8 cellular contexts compared by ENCODE assay signal in the genomic region with DNA sequence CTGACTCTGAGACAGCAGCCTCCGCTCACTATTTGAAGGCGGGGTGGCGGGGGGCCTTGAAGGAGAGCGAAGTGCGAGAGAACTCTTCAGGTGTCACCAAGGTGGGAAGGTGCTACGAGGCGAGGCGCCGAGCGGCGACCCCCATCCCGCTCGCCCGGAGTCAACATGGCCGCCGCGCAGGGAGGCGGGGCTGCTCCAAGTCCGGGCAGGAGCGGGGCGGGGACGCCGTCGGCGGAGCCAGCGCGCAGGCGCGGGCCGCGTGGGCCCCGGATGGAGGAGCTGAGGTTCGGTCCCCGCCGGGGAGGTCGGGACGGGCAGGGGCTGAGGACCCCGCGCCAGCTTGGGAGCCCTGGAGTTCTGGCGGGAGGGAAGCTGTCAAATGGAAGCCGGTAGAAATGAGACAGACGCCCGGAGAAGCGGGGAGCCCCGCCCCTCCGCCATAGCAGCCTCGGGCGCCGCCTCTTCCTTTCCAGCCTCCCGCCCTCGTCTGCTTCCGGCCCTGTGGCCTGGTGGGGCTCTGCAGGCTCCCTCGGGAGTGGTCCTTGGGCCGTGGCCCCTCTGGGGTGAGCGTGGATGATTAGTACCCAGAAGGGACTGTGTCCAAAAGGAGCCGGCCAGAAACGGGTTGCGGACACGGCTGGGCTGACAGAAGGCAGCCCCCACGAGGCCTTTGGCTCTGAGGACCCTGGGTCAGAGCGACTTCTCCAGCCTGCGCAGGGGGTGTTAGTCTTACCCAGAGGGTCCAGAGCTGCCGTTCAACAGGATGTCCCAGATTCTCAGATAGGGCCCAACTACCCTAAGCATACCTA. TPM values are rescaled to one million over a fixed set of nuclear protein-coding genes. Genes with fewer than 3 reads are reported as not detected.
DNase-seq lines count a peak whose midpoint lies in the region; ATAC-seq, FAIRE-seq and TF ChIP-seq lines count a peak whose summit lies in the region.

Gene PIGV (plus strand): TSS at position 245 of the 809 bp plus-strand sequence. CDS start 2,866 bp downstream, outside the sequence.

- peak within 1 kb of the TSS; percentile 47 for H2AFZ ChIP-seq in fibroblast of lung (ENCODE audit: low read length)

- peak within 1 kb of the TSS; percentile 100 for H3K27ac Mint-ChIP-seq in natural killer cell

- H3K27ac ChIP-seq in KOPT-K1 (ENCODE audit: low read depth, low read length, poor library complexity, severe bottlenecking) (peak within 1 kb of the TSS; percentile 98), fibroblast of lung (ENCODE audit: insufficient read depth, low read length) (peak within 1 kb of the TSS; percentile 99)

- intact Hi-C loops in natural killer cell (cut with micrococcal nuclease): loop anchor here (1.0 to 10.0 kb wide), 7 partner anchors 44 to 413 kb away; partner anchors contain the start of genes NUDC and ZNF683

- peaks cover 74 to 84% of the 10 kb centered on the region in 2 donors for H3K4me1 Mint-ChIP-seq in natural killer cell

- H3K9me3 ChIP-seq in KOPT-K1 (ENCODE audit: insufficient read depth, low read length, poor library complexity, severe bottlenecking): no peaks in the 10 kb centered on the region
- no peaks in the 10 kb centered on the region for H3K9me3 ChIP-seq in fibroblast of lung (ENCODE audit: control insufficient read depth, insufficient read depth, low read depth, low read length)

- peak within 1 kb of the TSS; percentile 100 for H3K4me3 Mint-ChIP-seq in natural killer cell

- H3K27me3 ChIP-seq in fibroblast of lung (ENCODE audit: control insufficient read depth, insufficient read depth, low read length): no peaks in the 10 kb centered on the region

- peak; percentile 85 for DNase-seq in DMS79 (lab: John Stamatoyannopoulos, UW)
- peak; percentile 60 for DNase-seq in RCC 7860 (ENCODE audit: low spot score)
- peak; percentile 85 for DNase-seq in activated T-helper 1 cell treated with Interleukin-2 at 50 U/mL for 16 hours (ENCODE audit: low read depth)
- peak; percentile 71 to 79 for DNase-seq in fibroblast of lung (ENCODE audit: low read depth in 2 of 2)
- DNase-seq in natural killer cell: peak; percentile 90
- peak; percentile 84 for DNase-seq in stimulated activated naive CD4-positive, alpha-beta T cell treated with Interleukin-2 at 50 U/mL for 16 hours (lab: John Stamatoyannopoulos, UW)

- H4K20me1 ChIP-seq in fibroblast of lung (ENCODE audit: control insufficient read depth, extremely low read depth, insufficient read depth, low read length): no peaks in the 10 kb centered on the region

- ATAC-seq in GM21723 (IDR thresholded peaks at IDR 0.05; ENCODE audit: unreplicated experiment) (peak; percentile 63), natural killer cell (peak; percentile 65 to 87 (median 70))

- no peaks in the 10 kb centered on the region for H3K27me3 Mint-ChIP-seq in natural killer cell (ENCODE audit: low read depth in 2 of 2)

- H3K9ac ChIP-seq in fibroblast of lung (ENCODE audit: insufficient read depth, low read length): peak within 1 kb of the TSS; percentile 86

- FAIRE-seq in RCC 7860 (lab: Jason Lieb, UNC): no peak

- TF ChIP-seq CTCF in fibroblast of lung (conservative IDR thresholded peaks at IDR 0.05 in 1 of 2, IDR thresholded peaks at IDR 0.05 in 1 of 2; ENCODE audit: low read depth in 1 of 2, low read length in 2 of 2): no peak
- TF ChIP-seq CTCF in natural killer cell (IDR thresholded peaks at IDR 0.05): no peak

- H3K36me3 ChIP-seq in KOPT-K1 (ENCODE audit: insufficient read depth, low read length) (peaks cover 14% of the 10 kb centered on the region), fibroblast of lung (ENCODE audit: control insufficient read depth, insufficient read depth, low read length) (no peaks in the 10 kb centered on the region)

- peaks cover 34% of the 10 kb centered on the region for H3K4me1 ChIP-seq in fibroblast of lung (ENCODE audit: control insufficient read depth, extremely low read depth, insufficient read depth, low read length)

- peaks cover 2% of the 10 kb centered on the region for H3K79me2 ChIP-seq in fibroblast of lung (ENCODE audit: control insufficient read depth, insufficient read depth, low read length)

- H3K4me3 ChIP-seq in fibroblast of lung (replicated peaks in 1 of 4; ENCODE audit: control extremely low read depth in 1 of 4, insufficient read depth in 1 of 4, low read depth in 3 of 4, low read length in 4 of 4): peak within 1 kb of the TSS; percentile 60 to 90 (median 72)

- no peaks in the 10 kb centered on the region for H3K9me3 Mint-ChIP-seq in natural killer cell

- H3K36me3 Mint-ChIP-seq in natural killer cell: no peaks in the 10 kb centered on the region

- peak within 1 kb of the TSS; percentile 99 for H3K4me2 ChIP-seq in fibroblast of lung (ENCODE audit: extremely low read depth, insufficient read depth, low read length)

RNA-seq across cellular contexts. Expression of gene PIGV, which starts in this region (rescaled TPM):
- total RNA-seq in fibroblast of lung (17.2 and 29.6 TPM in 2 replicates), natural killer cell (10 to 100 TPM; 23.1 to 35.2 (median 30.3) TPM)
- 10.4 and 13.3 TPM in 2 replicates for polyA plus RNA-seq in fibroblast of lung
- polyA plus RNA-seq in fibroblast of lung (2012): 7.6 and 8.9 TPM in 2 replicates
- polyA minus RNA-seq in fibroblast of lung (ENCODE audit: low replicate concordance): 16.0 and 24.3 TPM in 2 replicates

Comparison
In these comparisons a context has a peak if more than half of its experiments do, and no peak if none do; other contexts are left out.
1. Peak in every context shown above with its lines: DNase-seq, ATAC-seq, H3K4me3 ChIP-seq and H3K27ac ChIP-seq.